15 cellular contexts compared by ENCODE assay signal in genomic region chr11:65776710-65777141, GRCh38. TPM values are rescaled to one million over a fixed set of nuclear protein-coding genes. Genes with fewer than 3 reads are reported as not detected.
DNase-seq lines count a peak whose midpoint lies in the region; ATAC-seq and TF ChIP-seq lines count a peak whose summit lies in the region.
"Had no signal": no experiment of that assay in that cellular context is flagged by ENCODE, and none has a peak within 500 bp of the region (broad histone marks: within the 10 kb centered on the region; RNA-seq: fewer than 3 reads in every experiment).

No MANE protein-coding gene starts in this region.

- no peaks in the 10 kb centered on the region for H3K9me3 Mint-ChIP-seq in activated naive CD8-positive, alpha-beta T cell treated with anti-CD3 and anti-CD28 coated beads for 36 hours
- no peaks in the 10 kb centered on the region for H3K9me3 Mint-ChIP-seq in stimulated activated naive B cell treated with anti-CD40 and anti-IgM and Interleukin-4, amounts not matched to agents 10 μg/mL and 1 μg/mL and 100 μg/mL, for 72 hours
- H3K9me3 Mint-ChIP-seq: activated T-cell treated with anti-CD3 and anti-CD28 coated beads, Interleukin-2, amount 50 U/mL, for 4 hours; CD4-positive, CD25-positive, alpha-beta regulatory T cell had no signal

- ATAC-seq in lower lobe of right lung (no peak), HG02870 (IDR thresholded peaks at IDR 0.05; ENCODE audit: unreplicated experiment) (no peak), GM19455 (IDR thresholded peaks at IDR 0.05; ENCODE audit: unreplicated experiment) (no peak)
- ATAC-seq in stimulated activated naive B cell treated with anti-CD40 and anti-IgM and Interleukin-4, amounts not matched to agents 10 μg/mL and 1 μg/mL and 100 μg/mL, for 72 hours (replicated peaks): no peak
- ATAC-seq: activated T-cell treated with anti-CD3 and anti-CD28 coated beads, Interleukin-2, amount 50 U/mL, for 4 hours had no signal

- H3K9me3 ChIP-seq in lower lobe of right lung (no peaks in the 10 kb centered on the region), BE2C (no peaks in the 10 kb centered on the region)

- H3K4me3 Mint-ChIP-seq in activated naive CD8-positive, alpha-beta T cell treated with anti-CD3 and anti-CD28 coated beads for 36 hours: no peak overlapping the region
- no peak overlapping the region for H3K4me3 Mint-ChIP-seq in stimulated activated naive B cell treated with anti-CD40 and anti-IgM and Interleukin-4, amounts not matched to agents 10 μg/mL and 1 μg/mL and 100 μg/mL, for 72 hours
- H3K4me3 Mint-ChIP-seq: activated T-cell treated with anti-CD3 and anti-CD28 coated beads, Interleukin-2, amount 50 U/mL, for 4 hours had no signal

- H3K4me1 Mint-ChIP-seq in activated naive CD8-positive, alpha-beta T cell treated with anti-CD3 and anti-CD28 coated beads for 36 hours: peaks cover 29% of the 10 kb centered on the region
- peaks cover 18 to 36% of the 10 kb centered on the region in 2 donors for H3K4me1 Mint-ChIP-seq in stimulated activated naive B cell treated with anti-CD40 and anti-IgM and Interleukin-4, amounts not matched to agents 10 μg/mL and 1 μg/mL and 100 μg/mL, for 72 hours

- H3K4me1 ChIP-seq in lower lobe of right lung: peaks cover 59% of the 10 kb centered on the region
- no peaks in the 10 kb centered on the region for H3K4me1 ChIP-seq in BE2C

- peak overlapping the region; percentile 21 for H3K27ac Mint-ChIP-seq in activated naive CD8-positive, alpha-beta T cell treated with anti-CD3 and anti-CD28 coated beads for 36 hours
- H3K27ac Mint-ChIP-seq in stimulated activated naive B cell treated with anti-CD40 and anti-IgM and Interleukin-4, amounts not matched to agents 10 μg/mL and 1 μg/mL and 100 μg/mL, for 72 hours: peak overlapping the region; percentile 60

- no peak for TF ChIP-seq POLR2A in NB4 (IDR thresholded peaks at IDR 0.05; ENCODE audit: extremely low read depth, insufficient read length)

- H3K27me3 Mint-ChIP-seq in activated naive CD8-positive, alpha-beta T cell treated with anti-CD3 and anti-CD28 coated beads for 36 hours: no peaks in the 10 kb centered on the region
- H3K27me3 Mint-ChIP-seq in stimulated activated naive B cell treated with anti-CD40 and anti-IgM and Interleukin-4, amounts not matched to agents 10 μg/mL and 1 μg/mL and 100 μg/mL, for 72 hours: no peaks in the 10 kb centered on the region
- H3K27me3 Mint-ChIP-seq: CD4-positive, CD25-positive, alpha-beta regulatory T cell had no signal

- intact Hi-C loops in lower lobe of right lung (cut with DNase I): no loop called here

- peaks cover 36% of the 10 kb centered on the region for H3K36me3 ChIP-seq in lower lobe of right lung
- H3K36me3 ChIP-seq in BE2C: no peaks in the 10 kb centered on the region

- H3K27me3 ChIP-seq in lower lobe of right lung (ENCODE audit: low read depth): no peaks in the 10 kb centered on the region
- H3K27me3 ChIP-seq in BE2C: peaks cover 6% of the 10 kb centered on the region; the same call in 1 of the 2 replicates

- TF ChIP-seq CTCF in NB4 (IDR thresholded peaks at IDR 0.05; ENCODE audit: low read depth, low read length) (no peak), lower lobe of right lung (IDR thresholded peaks at IDR 0.05) (no peak), BE2C (IDR thresholded peaks at IDR 0.05; ENCODE audit: low read depth, low read length) (no peak)

- peak overlapping the region; percentile 79 for H3K27ac ChIP-seq in lower lobe of right lung

- DNase-seq in NB4 (ENCODE audit: low read depth) (no peak), lower lobe of right lung (no peak), BE2C (no peak)
- DNase-seq in activated naive CD8-positive, alpha-beta T cell treated with anti-CD3 and anti-CD28 coated beads for 36 hours: no peak
- DNase-seq in stimulated activated naive B cell treated with anti-CD40 and anti-IgM and Interleukin-4, amounts not matched to agents 10 μg/mL and 1 μg/mL and 100 μg/mL, for 72 hours: no peak
- DNase-seq: activated CD4-positive, alpha-beta T cell treated with anti-CD3 and anti-CD28 coated beads for 4 hours; activated T-cell treated with anti-CD3 and anti-CD28 coated beads, Interleukin-2, amount 50 U/mL, for 4 hours; CD4-positive, CD25-positive, alpha-beta regulatory T cell; NCI-H1694; NCI-H510A; substantia nigra; T1000 had no signal

- H3K4me3 ChIP-seq in NB4 (ENCODE audit: low read depth, low read length) (peak overlapping the region; percentile 17), lower lobe of right lung (no peak overlapping the region), BE2C (ENCODE audit: low read depth, low read length) (no peak overlapping the region)

- peaks cover 7% of the 10 kb centered on the region for H3K36me3 Mint-ChIP-seq in activated naive CD8-positive, alpha-beta T cell treated with anti-CD3 and anti-CD28 coated beads for 36 hours
- peaks cover 11 to 35% of the 10 kb centered on the region in 2 donors for H3K36me3 Mint-ChIP-seq in stimulated activated naive B cell treated with anti-CD40 and anti-IgM and Interleukin-4, amounts not matched to agents 10 μg/mL and 1 μg/mL and 100 μg/mL, for 72 hours

RNA-seq across cellular contexts. Expression of gene AP5B1, which starts 4.0 kb away (rescaled TPM):
- total RNA-seq in activated naive CD8-positive, alpha-beta T cell treated with anti-CD3 and anti-CD28 coated beads for 36 hours: 10 to 100 TPM; 20.4 to 20.6 TPM
- total RNA-seq in lower lobe of right lung: 46.3 TPM
- polyA plus RNA-seq in BE2C (2012; ENCODE audit: insufficient read depth, insufficient read length, low read depth): 1.6 TPM

RNA-seq across cellular contexts. Expression of gene OVOL1, which starts 10.1 kb away (rescaled TPM):
- total RNA-seq in activated naive CD8-positive, alpha-beta T cell treated with anti-CD3 and anti-CD28 coated beads for 36 hours: under 1 TPM; 0.42 to 0.45 TPM
- 0.89 TPM for total RNA-seq in lower lobe of right lung
- not detected for polyA plus RNA-seq in BE2C (2012; ENCODE audit: insufficient read depth, insufficient read length, low read depth)
- total RNA-seq: CD4-positive, CD25-positive, alpha-beta regulatory T cell; omental fat pad had no signal
- polyA plus RNA-seq: CD4-positive, CD25-positive, alpha-beta regulatory T cell had no signal

RNA-seq across cellular contexts. Expression of gene RNASEH2C, which starts 56.1 kb away (rescaled TPM):
- total RNA-seq in activated naive CD8-positive, alpha-beta T cell treated with anti-CD3 and anti-CD28 coated beads for 36 hours: 100 to 1,000 TPM; 104 to 108 TPM
- total RNA-seq in lower lobe of right lung: 44.4 TPM
- 225 TPM for polyA plus RNA-seq in BE2C (2012; ENCODE audit: insufficient read depth, insufficient read length, low read depth)

RNA-seq across cellular contexts. Expression of gene SNX32, which starts 57.0 kb away (rescaled TPM):
- 1 to 10 TPM; 2.4 to 3.3 TPM for total RNA-seq in activated naive CD8-positive, alpha-beta T cell treated with anti-CD3 and anti-CD28 coated beads for 36 hours
- total RNA-seq in lower lobe of right lung: 0.47 TPM
- 10.3 TPM for polyA plus RNA-seq in BE2C (2012; ENCODE audit: insufficient read depth, insufficient read length, low read depth)
